Comparison of ENCODE assay signal across 8 cellular contexts in the genomic region with DNA sequence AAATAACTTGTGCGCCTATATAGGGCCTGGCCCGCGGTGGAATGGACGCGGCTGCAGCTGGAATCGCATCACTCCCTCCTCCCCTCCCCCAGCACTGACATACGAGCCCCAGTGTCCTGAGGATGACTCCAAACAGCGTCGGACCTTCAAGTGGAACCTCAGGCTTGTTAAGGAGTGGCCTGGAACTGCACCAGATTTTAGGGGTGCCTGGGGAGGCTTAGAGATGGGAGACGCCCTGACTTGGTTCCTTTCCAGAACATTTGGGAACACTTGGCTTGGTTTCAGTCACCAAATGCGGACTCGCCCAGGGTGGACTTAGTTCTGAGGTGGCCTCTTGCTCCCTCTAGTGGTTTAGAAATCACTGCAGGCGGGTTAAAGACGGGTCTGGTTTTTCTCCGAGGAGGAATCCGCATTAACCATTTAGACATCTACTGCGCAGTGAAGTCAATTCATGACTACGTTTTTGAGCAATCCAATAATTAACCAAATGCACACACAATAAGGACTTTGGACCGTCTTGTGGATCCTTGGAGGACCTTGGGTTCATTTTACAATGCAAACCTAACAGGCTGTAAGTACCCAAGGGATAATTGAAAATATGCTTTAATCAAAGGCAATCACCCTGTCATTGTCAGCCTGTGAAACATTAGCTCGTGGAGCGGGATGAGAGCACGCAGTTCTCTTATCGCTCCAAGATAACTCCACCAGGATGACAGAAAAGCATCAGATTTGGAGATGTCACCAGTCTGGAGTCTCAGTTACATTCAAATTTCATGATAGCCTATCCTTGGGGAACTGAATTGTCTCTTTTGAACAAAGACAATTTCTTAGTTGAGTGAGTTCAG. TPM values are rescaled to one million over a fixed set of nuclear protein-coding genes. Genes with fewer than 3 reads are reported as not detected.
DNase-seq lines count a peak whose midpoint lies in the region; ATAC-seq and TF ChIP-seq lines count a peak whose summit lies in the region.

No MANE protein-coding gene starts in this region.

- POLR2A ChIA-PET in HEK293 (lab: Yijun Ruan, JAX): no interaction called here

- peak overlapping the region; percentile 46; the same call in 1 of the 2 replicates for H3K27ac ChIP-seq in HEK293 (ENCODE audit: extremely low read depth, low read depth, low read length)
- H3K27ac ChIP-seq in right cardiac atrium (ENCODE audit: low read length): peak overlapping the region; percentile 49
- H3K27ac ChIP-seq in psoas muscle: no peak overlapping the region

- H3K4me3 ChIP-seq in HEK293 (ENCODE audit: low read depth, low read length) (peak overlapping the region; percentile 45), right cardiac atrium (ENCODE audit: low read length) (peak overlapping the region; percentile 11), psoas muscle (peak overlapping the region; percentile 61)

- under 1% methylated on average over 23 of the region's 23 CpGs for WGBS in right cardiac atrium
- 1 to 2% (median 2%) methylated on average over 23 of the region's 23 CpGs for WGBS in psoas muscle, 3 donors

- H3K27me3 ChIP-seq in right cardiac atrium (ENCODE audit: control insufficient read depth, insufficient read depth): no peaks in the 10 kb centered on the region
- peaks cover 0 to 9% (median 0%) of the 10 kb centered on the region in 3 donors for H3K27me3 ChIP-seq in psoas muscle (ENCODE audit: insufficient read depth in 3 of 3, low read length in 2 of 3)

- H3K9me3 ChIP-seq in HEK293 (ENCODE audit: control insufficient read depth, insufficient read depth, low read depth, low read length): no peaks in the 10 kb centered on the region
- no peaks in the 10 kb centered on the region for H3K9me3 ChIP-seq in right cardiac atrium (ENCODE audit: control insufficient read depth, low read length)
- H3K9me3 ChIP-seq in psoas muscle: no peaks in the 10 kb centered on the region

- H3K4me1 ChIP-seq in HEK293 (ENCODE audit: control insufficient read depth, insufficient read depth, low read length): no peaks in the 10 kb centered on the region
- peaks cover 2% of the 10 kb centered on the region for H3K4me1 ChIP-seq in right cardiac atrium (ENCODE audit: control insufficient read depth, insufficient read depth, low read length)
- no peaks in the 10 kb centered on the region for H3K4me1 ChIP-seq in psoas muscle

- CTCF ChIA-PET in HEK293 (lab: Yijun Ruan, JAX): interaction anchor here (0.5 to 5.9 kb wide), 22 partner anchors 11 to 740 kb away, joined by 3 to 62 read pairs (median 4); a partner anchor contains a TSS

- DNase-seq in DMS79 treated with DMSO at 0.1 percent for 48 hours (lab: John Stamatoyannopoulos, UW): peak; percentile 63
- DNase-seq in NCI-H128 (lab: John Stamatoyannopoulos, UW; ENCODE audit: unreplicated experiment): peak; percentile 36
- DNase-seq in SW480 (ENCODE audit: low spot score): peak; percentile 66
- peak; percentile 91 for DNase-seq in astrocyte of the hippocampus (ENCODE audit: low read depth, low spot score)
- DNase-seq in right cardiac atrium: peak; percentile 84 to 93 (median 87)
- peak; percentile 76 to 88 for DNase-seq in psoas muscle
- no peak for DNase-seq in cortex of kidney (lab: John Stamatoyannopoulos, UW)

- peak; percentile 61 for TF ChIP-seq CTCF in HEK293 (tag by site-specific recombination; IDR thresholded peaks at IDR 0.05)
- peak; percentile 90 for TF ChIP-seq CTCF in psoas muscle (IDR thresholded peaks at IDR 0.05)

- H3K36me3 ChIP-seq in HEK293 (ENCODE audit: control insufficient read depth in 2 of 2, insufficient read depth in 1 of 2, low read length in 2 of 2) (no peaks in the 10 kb centered on the region), psoas muscle (ENCODE audit: insufficient read depth in 1 of 2, low read depth in 1 of 2) (no peaks in the 10 kb centered on the region)

- intact Hi-C loops in right cardiac atrium (cut with DNase I) (loop anchor here in 3 of 4 donors (2.0 to 10.0 kb wide), 5 partner anchors 113 to 311 kb away; a partner anchor contains a TSS), psoas muscle (cut with DNase I) (loop anchor here (2.0 to 5.0 kb wide), 4 partner anchors 286 to 1021 kb away; no protein-coding TSS in a partner anchor)

- ATAC-seq in right cardiac atrium (peak; percentile 92 to 94), psoas muscle (peak; percentile 86 to 96 (median 94))

TF ChIP-seq in HEK293, 187 proteins besides CTCF, POLR2A, EP300 and RAD21 (continues in another document):
- TF ChIP-seq ZNF600 (tag by site-specific recombination; IDR thresholded peaks at IDR 0.05): peak; percentile 90
- TF ChIP-seq KLF1 (tag by site-specific recombination; IDR thresholded peaks at IDR 0.05): peak; percentile 53
- TF ChIP-seq, protein P1, sequence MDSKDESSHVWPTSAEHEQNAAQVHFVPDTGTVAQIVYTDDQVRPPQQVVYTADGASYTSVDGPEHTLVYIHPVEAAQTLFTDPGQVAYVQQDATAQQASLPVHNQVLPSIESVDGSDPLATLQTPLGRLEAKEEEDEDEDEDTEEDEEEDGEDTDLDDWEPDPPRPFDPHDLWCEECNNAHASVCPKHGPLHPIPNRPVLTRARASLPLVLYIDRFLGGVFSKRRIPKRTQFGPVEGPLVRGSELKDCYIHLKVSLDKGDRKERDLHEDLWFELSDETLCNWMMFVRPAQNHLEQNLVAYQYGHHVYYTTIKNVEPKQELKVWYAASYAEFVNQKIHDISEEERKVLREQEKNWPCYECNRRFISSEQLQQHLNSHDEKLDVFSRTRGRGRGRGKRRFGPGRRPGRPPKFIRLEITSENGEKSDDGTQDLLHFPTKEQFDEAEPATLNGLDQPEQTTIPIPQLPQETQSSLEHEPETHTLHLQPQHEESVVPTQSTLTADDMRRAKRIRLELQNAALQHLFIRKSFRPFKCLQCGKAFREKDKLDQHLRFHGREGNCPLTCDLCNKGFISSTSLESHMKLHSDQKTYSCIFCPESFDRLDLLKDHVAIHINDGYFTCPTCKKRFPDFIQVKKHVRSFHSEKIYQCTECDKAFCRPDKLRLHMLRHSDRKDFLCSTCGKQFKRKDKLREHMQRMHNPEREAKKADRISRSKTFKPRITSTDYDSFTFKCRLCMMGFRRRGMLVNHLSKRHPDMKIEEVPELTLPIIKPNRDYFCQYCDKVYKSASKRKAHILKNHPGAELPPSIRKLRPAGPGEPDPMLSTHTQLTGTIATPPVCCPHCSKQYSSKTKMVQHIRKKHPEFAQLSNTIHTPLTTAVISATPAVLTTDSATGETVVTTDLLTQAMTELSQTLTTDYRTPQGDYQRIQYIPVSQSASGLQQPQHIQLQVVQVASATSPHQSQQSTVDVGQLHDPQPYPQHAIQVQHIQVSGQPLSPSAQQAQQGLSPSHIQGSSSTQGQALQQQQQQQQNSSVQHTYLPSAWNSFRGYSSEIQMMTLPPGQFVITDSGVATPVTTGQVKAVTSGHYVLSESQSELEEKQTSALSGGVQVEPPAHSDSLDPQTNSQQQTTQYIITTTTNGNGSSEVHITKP (tag by site-specific recombination; IDR thresholded peaks at IDR 0.05): peak; percentile 61
- peak; percentile 19; the same call in 1 of the 2 replicates for TF ChIP-seq SP7 (tag by site-specific recombination; IDR thresholded peaks at IDR 0.05)
- 0 out of 2 replicates have a peak, but pooled peaks have one; percentile 14 for TF ChIP-seq ZBTB17 (tag by site-specific recombination; IDR thresholded peaks at IDR 0.05)
- peak; percentile 52; the same call in 1 of the 2 replicates for TF ChIP-seq ZNF501 (tag by site-specific recombination; IDR thresholded peaks at IDR 0.05)
- TF ChIP-seq, protein P2, sequence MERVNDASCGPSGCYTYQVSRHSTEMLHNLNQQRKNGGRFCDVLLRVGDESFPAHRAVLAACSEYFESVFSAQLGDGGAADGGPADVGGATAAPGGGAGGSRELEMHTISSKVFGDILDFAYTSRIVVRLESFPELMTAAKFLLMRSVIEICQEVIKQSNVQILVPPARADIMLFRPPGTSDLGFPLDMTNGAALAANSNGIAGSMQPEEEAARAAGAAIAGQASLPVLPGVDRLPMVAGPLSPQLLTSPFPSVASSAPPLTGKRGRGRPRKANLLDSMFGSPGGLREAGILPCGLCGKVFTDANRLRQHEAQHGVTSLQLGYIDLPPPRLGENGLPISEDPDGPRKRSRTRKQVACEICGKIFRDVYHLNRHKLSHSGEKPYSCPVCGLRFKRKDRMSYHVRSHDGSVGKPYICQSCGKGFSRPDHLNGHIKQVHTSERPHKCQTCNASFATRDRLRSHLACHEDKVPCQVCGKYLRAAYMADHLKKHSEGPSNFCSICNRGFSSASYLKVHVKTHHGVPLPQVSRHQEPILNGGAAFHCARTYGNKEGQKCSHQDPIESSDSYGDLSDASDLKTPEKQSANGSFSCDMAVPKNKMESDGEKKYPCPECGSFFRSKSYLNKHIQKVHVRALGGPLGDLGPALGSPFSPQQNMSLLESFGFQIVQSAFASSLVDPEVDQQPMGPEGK (tag by site-specific recombination; IDR thresholded peaks at IDR 0.05): 0 out of 2 replicates have a peak, but pooled peaks have one; percentile 25
- TF ChIP-seq ZBTB8A (tag by site-specific recombination; IDR thresholded peaks at IDR 0.05): 0 out of 2 replicates have a peak, but pooled peaks have one; percentile 15
- 0 out of 2 replicates have a peak, but pooled peaks have one; percentile 10 for TF ChIP-seq ZNF629 (tag by site-specific recombination; IDR thresholded peaks at IDR 0.05)
- TF ChIP-seq ZNF654 (tag by site-specific recombination; IDR thresholded peaks at IDR 0.05; ENCODE audit: low read depth): peak; percentile 85
- TF ChIP-seq ZFP3 (tag by site-specific recombination; IDR thresholded peaks at IDR 0.05; ENCODE audit: low read depth): no peak
- no peak for TF ChIP-seq ZNF701 (tag by site-specific recombination; IDR thresholded peaks at IDR 0.05)
- TF ChIP-seq, protein P3, sequence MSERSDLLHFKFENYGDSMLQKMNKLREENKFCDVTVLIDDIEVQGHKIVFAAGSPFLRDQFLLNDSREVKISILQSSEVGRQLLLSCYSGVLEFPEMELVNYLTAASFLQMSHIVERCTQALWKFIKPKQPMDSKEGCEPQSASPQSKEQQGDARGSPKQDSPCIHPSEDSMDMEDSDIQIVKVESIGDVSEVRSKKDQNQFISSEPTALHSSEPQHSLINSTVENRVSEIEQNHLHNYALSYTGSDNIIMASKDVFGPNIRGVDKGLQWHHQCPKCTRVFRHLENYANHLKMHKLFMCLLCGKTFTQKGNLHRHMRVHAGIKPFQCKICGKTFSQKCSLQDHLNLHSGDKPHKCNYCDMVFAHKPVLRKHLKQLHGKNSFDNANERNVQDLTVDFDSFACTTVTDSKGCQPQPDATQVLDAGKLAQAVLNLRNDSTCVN (tag by site-specific recombination; optimal IDR thresholded peaks at IDR 0.05): no peak
- TF ChIP-seq GLIS1 (tag by site-specific recombination; IDR thresholded peaks at IDR 0.05): peak; percentile 15; the same call in 1 of the 2 replicates
- peak; percentile 61; the same call in 1 of the 2 replicates for TF ChIP-seq TRIM28 (IDR thresholded peaks at IDR 0.05; ENCODE audit: borderline replicate concordance, low read length)
- TF ChIP-seq ZNF335 (tag by site-specific recombination; conservative IDR thresholded peaks at IDR 0.05): 0 out of 2 replicates have a peak, but pooled peaks have one; percentile 22

RNA-seq across cellular contexts. Expression of a gene that starts 11.2 kb away (rescaled TPM):
- total RNA-seq in right cardiac atrium (10 to 100 TPM; 43.7 to 76.7 (median 73.6) TPM), psoas muscle (10 to 100 TPM; 12.9 to 32.6 (median 19.2) TPM)
- polyA plus RNA-seq in right cardiac atrium (15.1 TPM), psoas muscle (1 to 10 TPM; 3.1 to 5.1 (median 3.6) TPM)

Comparison
In these comparisons a context has a peak if more than half of its experiments do, and no peak if none do; other contexts are left out.
1. H3K4me3 ChIP-seq: peak in every context shown above with its lines; median percentile 61 in psoas muscle; 45 in HEK293; 11 in right cardiac atrium.